Comparison of ENCODE assay signal across 2 cellular contexts in the genomic region with DNA sequence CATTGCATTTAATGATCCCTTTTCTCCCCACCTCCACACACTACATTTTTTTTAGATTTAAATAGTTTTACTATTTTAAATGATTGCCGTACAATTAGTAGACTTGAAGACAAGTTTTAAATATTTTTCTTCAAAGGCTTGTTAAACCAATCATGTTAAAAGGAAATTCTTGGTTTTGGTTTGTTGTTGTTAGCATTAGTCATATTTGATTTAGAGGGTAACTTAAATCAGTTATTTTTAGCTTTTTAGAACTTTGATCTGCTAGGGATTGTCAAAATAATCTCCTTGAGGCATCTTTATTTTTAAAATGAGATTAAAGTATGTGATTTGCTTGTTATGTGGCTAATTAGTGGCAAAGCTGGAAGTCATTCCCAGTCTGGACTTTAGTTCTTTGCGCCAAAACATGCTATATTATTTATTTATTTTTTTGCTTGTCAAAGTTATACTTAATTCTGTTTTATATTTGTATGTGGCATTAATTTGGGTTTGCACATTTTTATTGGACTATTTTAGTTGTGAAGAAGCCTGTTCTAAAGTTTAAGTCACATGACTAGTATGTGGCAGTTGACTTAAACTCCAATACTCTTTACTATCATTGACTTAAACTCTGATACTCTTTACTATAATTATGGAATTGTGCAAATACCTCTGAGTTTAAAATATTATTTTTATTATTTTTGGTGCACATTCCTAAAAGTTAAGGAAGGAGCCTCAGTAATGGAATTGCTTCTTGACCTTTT.
TF ChIP-seq lines count a peak whose summit lies in the region.

No MANE protein-coding gene starts in this region.

TF ChIP-seq in SK-N-SH, 30 proteins besides CTCF, POLR2A, EP300 and RAD21:
- no peak for TF ChIP-seq REST (IDR thresholded peaks at IDR 0.05; ENCODE audit: low read depth, low read length)
- TF ChIP-seq MXI1 (IDR thresholded peaks at IDR 0.05; ENCODE audit: low read depth, low read length) = no peak
- TF ChIP-seq MAX (IDR thresholded peaks at IDR 0.05; ENCODE audit: low read depth) = no peak
- no peak for TF ChIP-seq FOXM1 (IDR thresholded peaks at IDR 0.05; ENCODE audit: low read depth)
- no peak for TF ChIP-seq PBX3 (IDR thresholded peaks at IDR 0.05)
- TF ChIP-seq EZH2phosphoT487 (IDR thresholded peaks at IDR 0.05; ENCODE audit: borderline replicate concordance, low read depth) = no peak
- TF ChIP-seq JUND (IDR thresholded peaks at IDR 0.05) = no peak
- TF ChIP-seq RXRA (IDR thresholded peaks at IDR 0.05; ENCODE audit: borderline replicate concordance, low read depth) = no peak
- TF ChIP-seq YY1 (IDR thresholded peaks at IDR 0.05; ENCODE audit: low read depth) = no peak
- TF ChIP-seq, protein P1, sequence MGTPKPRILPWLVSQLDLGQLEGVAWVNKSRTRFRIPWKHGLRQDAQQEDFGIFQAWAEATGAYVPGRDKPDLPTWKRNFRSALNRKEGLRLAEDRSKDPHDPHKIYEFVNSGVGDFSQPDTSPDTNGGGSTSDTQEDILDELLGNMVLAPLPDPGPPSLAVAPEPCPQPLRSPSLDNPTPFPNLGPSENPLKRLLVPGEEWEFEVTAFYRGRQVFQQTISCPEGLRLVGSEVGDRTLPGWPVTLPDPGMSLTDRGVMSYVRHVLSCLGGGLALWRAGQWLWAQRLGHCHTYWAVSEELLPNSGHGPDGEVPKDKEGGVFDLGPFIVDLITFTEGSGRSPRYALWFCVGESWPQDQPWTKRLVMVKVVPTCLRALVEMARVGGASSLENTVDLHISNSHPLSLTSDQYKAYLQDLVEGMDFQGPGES (IDR thresholded peaks at IDR 0.05; ENCODE audit: low read depth, low read length) = no peak
- no peak for TF ChIP-seq USF1 (IDR thresholded peaks at IDR 0.05; ENCODE audit: borderline replicate concordance, low read depth)
- TF ChIP-seq GABPA (IDR thresholded peaks at IDR 0.05; ENCODE audit: low read depth) = no peak

TF ChIP-seq in SK-N-SH treated with all-trans-retinoic acid at 6 μM for 48 hours, 23 proteins besides CTCF, POLR2A, EP300 and RAD21 (continued from another document):
- TF ChIP-seq, protein P2, sequence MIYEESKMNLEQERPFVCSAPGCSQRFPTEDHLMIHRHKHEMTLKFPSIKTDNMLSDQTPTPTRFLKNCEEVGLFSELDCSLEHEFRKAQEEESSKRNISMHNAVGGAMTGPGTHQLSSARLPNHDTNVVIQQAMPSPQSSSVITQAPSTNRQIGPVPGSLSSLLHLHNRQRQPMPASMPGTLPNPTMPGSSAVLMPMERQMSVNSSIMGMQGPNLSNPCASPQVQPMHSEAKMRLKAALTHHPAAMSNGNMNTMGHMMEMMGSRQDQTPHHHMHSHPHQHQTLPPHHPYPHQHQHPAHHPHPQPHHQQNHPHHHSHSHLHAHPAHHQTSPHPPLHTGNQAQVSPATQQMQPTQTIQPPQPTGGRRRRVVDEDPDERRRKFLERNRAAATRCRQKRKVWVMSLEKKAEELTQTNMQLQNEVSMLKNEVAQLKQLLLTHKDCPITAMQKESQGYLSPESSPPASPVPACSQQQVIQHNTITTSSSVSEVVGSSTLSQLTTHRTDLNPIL (CRISPR knock-in tag; IDR thresholded peaks at IDR 0.05; ENCODE audit: low read depth) = no peak
- no peak for TF ChIP-seq RARB (CRISPR knock-in tag; IDR thresholded peaks at IDR 0.05)
- TF ChIP-seq TCF4 (CRISPR knock-in tag; IDR thresholded peaks at IDR 0.05; ENCODE audit: borderline replicate concordance) = no peak
- TF ChIP-seq TSHZ2 (CRISPR knock-in tag; IDR thresholded peaks at IDR 0.05) = no peak
- no peak for TF ChIP-seq SNAI2 (CRISPR knock-in tag; IDR thresholded peaks at IDR 0.05)
- no peak; the same call in 1 of the 2 replicates for TF ChIP-seq ISL1 (CRISPR knock-in tag; IDR thresholded peaks at IDR 0.05)
- no peak for TF ChIP-seq ESRRG (CRISPR knock-in tag; IDR thresholded peaks at IDR 0.05)
- no peak for TF ChIP-seq ZNF70 (CRISPR knock-in tag; IDR thresholded peaks at IDR 0.05)
- TF ChIP-seq BACH2 (CRISPR knock-in tag; IDR thresholded peaks at IDR 0.05; ENCODE audit: borderline replicate concordance) = no peak
- no peak for TF ChIP-seq ZNF565 (CRISPR knock-in tag; conservative IDR thresholded peaks at IDR 0.05; ENCODE audit: low read depth)
- TF ChIP-seq ZNF8 (CRISPR knock-in tag; IDR thresholded peaks at IDR 0.05) = no peak
- TF ChIP-seq ARNTL (CRISPR knock-in tag; IDR thresholded peaks at IDR 0.05; ENCODE audit: borderline replicate concordance, low read depth) = no peak
- no peak for TF ChIP-seq CSDC2 (CRISPR knock-in tag; IDR thresholded peaks at IDR 0.05)
- TF ChIP-seq CSRNP3 (CRISPR knock-in tag; IDR thresholded peaks at IDR 0.05) = no peak
- TF ChIP-seq GLIS3 (CRISPR knock-in tag; IDR thresholded peaks at IDR 0.05) = no peak
